ENCODE assay signal across 25 cellular contexts in genomic region chr3:156469456-156469855, GRCh38.
"Had no signal": no experiment of that assay in that cellular context is flagged by ENCODE, and none has a peak within 500 bp of the region (broad histone marks: within the 10 kb centered on the region; RNA-seq: fewer than 3 reads in every experiment).

No MANE protein-coding gene starts in this region.

- H3K4me3 Mint-ChIP-seq: activated B cell treated with CpG ODN at 0.5 μM for 24 hours; activated CD4-positive, alpha-beta memory T cell treated with anti-CD3 and anti-CD28 coated beads, Interleukin-2, amount 10 ng/mL, durations not matched to agents 7 days and 5 days; activated CD4-positive, alpha-beta T cell treated with anti-CD3 and anti-CD28 coated beads, Interleukin-2, amount 10 ng/mL, durations not matched to agents 7 days and 5 days; activated naive CD8-positive, alpha-beta T cell treated with anti-CD3 and anti-CD28 coated beads, Interleukin-2, amount 10 ng/mL, durations not matched to agents 7 days and 5 days; activated T-cell treated with anti-CD3 and anti-CD28 coated beads, Interleukin-2, amount 50 U/mL, for 72 hours; brain; central memory CD8-positive, alpha-beta T cell; T-cell had no signal

- H3K9me3 Mint-ChIP-seq: activated B cell treated with CpG ODN at 0.5 μM for 24 hours; activated CD4-positive, alpha-beta memory T cell treated with anti-CD3 and anti-CD28 coated beads, Interleukin-2, amount 10 ng/mL, durations not matched to agents 7 days and 5 days; activated CD4-positive, alpha-beta T cell treated with anti-CD3 and anti-CD28 coated beads, Interleukin-2, amount 10 ng/mL, durations not matched to agents 7 days and 5 days; activated naive CD8-positive, alpha-beta T cell treated with anti-CD3 and anti-CD28 coated beads, Interleukin-2, amount 10 ng/mL, durations not matched to agents 7 days and 5 days; activated T-cell treated with anti-CD3 and anti-CD28 coated beads, Interleukin-2, amount 50 U/mL, for 72 hours; activated T-helper 2 cell treated with anti-CD3 and anti-CD28 coated beads, Interferon-gamma antibody, Interleukin-2, Interleukin-4, amounts not matched to agents 10 μg/mL and 5 μg/mL and 100 μg/mL, durations not matched to agents 14 hours and 24 hours and 36 hours; brain; central memory CD8-positive, alpha-beta T cell; T-cell had no signal

- H3K27me3 ChIP-seq: ascending aorta, Peyer's patch had no signal

- H3K27ac Mint-ChIP-seq: activated B cell treated with CpG ODN at 0.5 μM for 24 hours; activated CD4-positive, alpha-beta memory T cell treated with anti-CD3 and anti-CD28 coated beads, Interleukin-2, amount 10 ng/mL, durations not matched to agents 7 days and 5 days; activated CD4-positive, alpha-beta T cell treated with anti-CD3 and anti-CD28 coated beads, Interleukin-2, amount 10 ng/mL, durations not matched to agents 7 days and 5 days; activated naive CD8-positive, alpha-beta T cell treated with anti-CD3 and anti-CD28 coated beads, Interleukin-2, amount 10 ng/mL, durations not matched to agents 7 days and 5 days; activated T-cell treated with anti-CD3 and anti-CD28 coated beads, Interleukin-2, amount 50 U/mL, for 72 hours; activated T-helper 2 cell treated with anti-CD3 and anti-CD28 coated beads, Interferon-gamma antibody, Interleukin-2, Interleukin-4, amounts not matched to agents 10 μg/mL and 5 μg/mL and 100 μg/mL, durations not matched to agents 14 hours and 24 hours and 36 hours; brain; T-cell had no signal

- H3K36me3 ChIP-seq: ascending aorta, Peyer's patch had no signal

- H3K4me1 Mint-ChIP-seq: activated B cell treated with CpG ODN at 0.5 μM for 24 hours; activated CD4-positive, alpha-beta memory T cell treated with anti-CD3 and anti-CD28 coated beads, Interleukin-2, amount 10 ng/mL, durations not matched to agents 7 days and 5 days; activated CD4-positive, alpha-beta T cell treated with anti-CD3 and anti-CD28 coated beads, Interleukin-2, amount 10 ng/mL, durations not matched to agents 7 days and 5 days; activated naive CD8-positive, alpha-beta T cell treated with anti-CD3 and anti-CD28 coated beads, Interleukin-2, amount 10 ng/mL, durations not matched to agents 7 days and 5 days; central memory CD8-positive, alpha-beta T cell; T-cell had no signal

- H3K27ac ChIP-seq: Peyer's patch, RWPE1 had no signal

- H3K4me3 ChIP-seq: ascending aorta, Peyer's patch had no signal

- H3K36me3 Mint-ChIP-seq: activated naive CD8-positive, alpha-beta T cell treated with anti-CD3 and anti-CD28 coated beads, Interleukin-2, amount 10 ng/mL, durations not matched to agents 7 days and 5 days; brain; T-cell had no signal

- H3K9me3 ChIP-seq: ascending aorta, Peyer's patch had no signal

- DNase-seq: activated B cell treated with CpG ODN at 0.5 μM for 24 hours; activated CD4-positive, alpha-beta memory T cell treated with anti-CD3 and anti-CD28 coated beads, Interleukin-2, amount 10 ng/mL, durations not matched to agents 7 days and 5 days; activated CD4-positive, alpha-beta T cell treated with anti-CD3 and anti-CD28 coated beads, Interleukin-2, amount 10 ng/mL, durations not matched to agents 7 days and 5 days; activated naive CD4-positive, alpha-beta T cell treated with anti-CD3 and anti-CD28 coated beads, Interleukin-2, amount 50 U/mL, for 16 hours; activated naive CD8-positive, alpha-beta T cell treated with anti-CD3 and anti-CD28 coated beads, Interleukin-2, amount 10 ng/mL, durations not matched to agents 7 days and 5 days; activated T-cell treated with anti-CD3 and anti-CD28 coated beads for 4 hours; activated T-cell treated with anti-CD3 and anti-CD28 coated beads, Interleukin-2, amount 50 U/mL, for 72 hours; Karpas-422; MM.1S; NCI-H1105; NCI-H1436; NCI-H187; NCI-H2081 treated with DMSO at 0.1 percent for 48 hours; NCI-H446; NCI-H524; Peyer's patch; SHP77 treated with DMSO at 0.1 percent for 48 hours; T-cell; T-helper 2 cell; T1000 had no signal

- H3K4me1 ChIP-seq: Peyer's patch had no signal

- ATAC-seq: activated T-cell treated with anti-CD3 and anti-CD28 coated beads, Interleukin-2, amount 50 U/mL, for 72 hours; T-cell had no signal

- H3K27me3 Mint-ChIP-seq: brain had no signal
